Comparison of ENCODE assay signal across 9 cellular contexts in genomic region chrX:55116589-55116988, GRCh38. TPM values are rescaled to one million over a fixed set of nuclear protein-coding genes. Genes with fewer than 3 reads are reported as not detected.
"Had no signal": no experiment of that assay in that cellular context is flagged by ENCODE, and none has a peak within 500 bp of the region (broad histone marks: within the 10 kb centered on the region; RNA-seq: fewer than 3 reads in every experiment).

No MANE protein-coding gene starts in this region.

RNA-seq across cellular contexts. Expression of gene PAGE2, which starts 27.8 kb away (rescaled TPM):
- total RNA-seq: activated CD4-positive, alpha-beta memory T cell treated with anti-CD3 and anti-CD28 coated beads, Interleukin-2, amount 10 ng/mL, durations not matched to agents 7 days and 5 days; activated CD8-positive, alpha-beta memory T cell treated with anti-CD3 and anti-CD28 coated beads, Interleukin-2, amount 10 ng/mL, durations not matched to agents 7 days and 5 days; bronchial epithelial cell; MCF 10A; OCI-LY7; SJCRH30; T-helper 1 cell treated with Interleukin-12 subunit alpha and Interleukin-12 subunit beta and Interleukin-4 antibody, amounts not matched to agents 30 ng/mL and 1 ng/mL, for 36 hours; T-helper 2 cell treated with Interferon-gamma antibody and Interleukin-4, amounts not matched to agents 100 ng/mL and 5 ng/mL, for 36 hours had no signal

RNA-seq across cellular contexts. Expression of gene PAGE2B, which starts 41.8 kb away (rescaled TPM):
- total RNA-seq: bronchial epithelial cell; MCF 10A; OCI-LY7; RPMI7951; SJCRH30; T-helper 1 cell treated with Interleukin-12 subunit alpha and Interleukin-12 subunit beta and Interleukin-4 antibody, amounts not matched to agents 30 ng/mL and 1 ng/mL, for 36 hours had no signal
